ENCODE assay signal across 12 cellular contexts in the genomic region with DNA sequence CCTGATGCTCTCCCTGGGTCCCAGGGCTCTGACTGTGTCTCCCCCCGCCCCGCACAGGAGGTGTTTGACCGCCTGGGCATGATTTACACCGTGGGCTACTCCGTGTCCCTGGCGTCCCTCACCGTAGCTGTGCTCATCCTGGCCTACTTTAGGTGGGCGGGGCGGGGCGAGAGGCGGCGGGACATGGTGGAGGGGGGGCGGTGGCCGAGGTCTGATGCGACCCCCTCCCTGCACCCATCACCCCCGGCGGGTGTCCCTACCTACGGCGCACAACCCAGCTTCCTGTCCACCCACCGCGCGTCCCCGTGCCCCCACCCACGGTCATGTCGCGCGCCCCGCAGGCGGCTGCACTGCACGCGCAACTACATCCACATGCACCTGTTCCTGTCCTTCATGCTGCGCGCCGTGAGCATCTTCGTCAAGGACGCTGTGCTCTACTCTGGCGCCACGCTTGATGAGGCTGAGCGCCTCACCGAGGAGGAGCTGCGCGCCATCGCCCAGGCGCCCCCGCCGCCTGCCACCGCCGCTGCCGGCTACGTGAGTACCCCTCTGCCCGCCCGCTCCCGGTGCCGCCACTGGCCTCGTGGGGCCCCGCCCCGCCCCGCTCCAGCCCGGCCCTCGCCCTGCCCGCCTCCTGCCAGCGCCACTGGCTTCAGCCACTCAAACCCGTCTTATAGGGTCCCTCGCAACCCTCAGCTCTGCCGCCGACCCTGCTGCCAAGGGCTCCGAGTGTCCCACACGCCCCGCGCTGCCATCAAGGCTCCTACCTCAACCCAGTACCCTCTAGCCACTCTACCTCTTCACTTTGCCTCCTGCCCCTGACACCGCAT. TPM values are rescaled to one million over a fixed set of nuclear protein-coding genes. Genes with fewer than 3 reads are reported as not detected.
DNase-seq lines count a peak whose midpoint lies in the region; ATAC-seq and TF ChIP-seq lines count a peak whose summit lies in the region.
"Had no signal": no experiment of that assay in that cellular context is flagged by ENCODE, and none has a peak within 500 bp of the region (broad histone marks: within the 10 kb centered on the region; RNA-seq: fewer than 3 reads in every experiment).

No MANE protein-coding gene starts in this region.

- no peak overlapping the region for H3K9ac ChIP-seq in adipocyte (ENCODE audit: low read length)

- no peaks in the 10 kb centered on the region for H3K36me3 ChIP-seq in adipocyte (ENCODE audit: control insufficient read depth, insufficient read depth, low read length, severe bottlenecking)
- no peaks in the 10 kb centered on the region for H3K36me3 ChIP-seq in thoracic aorta

- H3K27me3 ChIP-seq in adipocyte (replicated peaks; ENCODE audit: control insufficient read depth, insufficient read depth, low read length) (no peaks in the 10 kb centered on the region), thoracic aorta (replicated peaks; ENCODE audit: insufficient read depth) (no peaks in the 10 kb centered on the region)

- H3K4me3 Mint-ChIP-seq in activated naive CD4-positive, alpha-beta T cell treated with anti-CD3 and anti-CD28 coated beads, Interleukin-2, amount 50 U/mL, for 24 hours: no peak overlapping the region
- peak overlapping the region; percentile 72 for H3K4me3 Mint-ChIP-seq in memory B cell

- DNase-seq in activated naive CD4-positive, alpha-beta T cell treated with anti-CD3 and anti-CD28 coated beads, Interleukin-2, amount 50 U/mL, for 16 hours: no peak
- DNase-seq in adipocyte (ENCODE audit: low read depth) (peak; percentile 13), memory B cell (ENCODE audit: low spot score in 2 of 2) (peak in 1 of 2 donors; percentile 44), thoracic aorta (ENCODE audit: low spot score) (no peak), NCI-H345 treated with DMSO at 0.1 percent for 48 hours (lab: John Stamatoyannopoulos, UW; ENCODE audit: unreplicated experiment) (no peak), GF-D8 (lab: John Stamatoyannopoulos, UW) (no peak)
- DNase-seq: immature natural killer cell; NCI-H2171 treated with DMSO at 0.1 percent for 48 hours; stimulated activated CD4-positive, alpha-beta T cell treated with anti-CD3 and anti-CD28 coated beads, Interleukin-4, amount 100 ng/mL, for 1 hour had no signal

- peaks cover 3% of the 10 kb centered on the region for H3K4me1 ChIP-seq in adipocyte (ENCODE audit: control insufficient read depth, insufficient read depth, low read length)
- H3K4me1 ChIP-seq in thoracic aorta (ENCODE audit: control insufficient read depth in 1 of 2, low read depth in 2 of 2): peaks cover 15 to 30% of the 10 kb centered on the region in 2 donors

- no peak for TF ChIP-seq CTCF in thoracic aorta (IDR thresholded peaks at IDR 0.05)

- no peaks in the 10 kb centered on the region for H3K9me3 ChIP-seq in adipocyte (ENCODE audit: control insufficient read depth, low read length)
- no peaks in the 10 kb centered on the region for H3K9me3 ChIP-seq in thoracic aorta

- H3K36me3 Mint-ChIP-seq in activated naive CD4-positive, alpha-beta T cell treated with anti-CD3 and anti-CD28 coated beads, Interleukin-2, amount 50 U/mL, for 24 hours: no peaks in the 10 kb centered on the region
- H3K36me3 Mint-ChIP-seq in memory B cell: peaks cover 1% of the 10 kb centered on the region
- H3K36me3 Mint-ChIP-seq: immature natural killer cell had no signal

- ATAC-seq in memory B cell (ENCODE audit: low read depth) (peak; percentile 87), thoracic aorta (ENCODE audit: insufficient number of reproducible peaks, low FRiP score, low read depth) (no peak), HG03432 (IDR thresholded peaks at IDR 0.05; ENCODE audit: unreplicated experiment) (no peak)

- peak overlapping the region; percentile 70 for H3K27ac Mint-ChIP-seq in activated naive CD4-positive, alpha-beta T cell treated with anti-CD3 and anti-CD28 coated beads, Interleukin-2, amount 50 U/mL, for 24 hours
- peak overlapping the region; percentile 75 for H3K27ac Mint-ChIP-seq in memory B cell
- H3K27ac Mint-ChIP-seq: immature natural killer cell had no signal

- no peaks in the 10 kb centered on the region for H3K4me1 Mint-ChIP-seq in activated naive CD4-positive, alpha-beta T cell treated with anti-CD3 and anti-CD28 coated beads, Interleukin-2, amount 50 U/mL, for 24 hours
- peaks cover 21% of the 10 kb centered on the region for H3K4me1 Mint-ChIP-seq in memory B cell

- no peaks in the 10 kb centered on the region for H3K9me3 Mint-ChIP-seq in activated naive CD4-positive, alpha-beta T cell treated with anti-CD3 and anti-CD28 coated beads, Interleukin-2, amount 50 U/mL, for 24 hours
- no peaks in the 10 kb centered on the region for H3K9me3 Mint-ChIP-seq in memory B cell
- H3K9me3 Mint-ChIP-seq: immature natural killer cell had no signal

- H3K27me3 Mint-ChIP-seq in activated naive CD4-positive, alpha-beta T cell treated with anti-CD3 and anti-CD28 coated beads, Interleukin-2, amount 50 U/mL, for 24 hours: peaks cover 12% of the 10 kb centered on the region
- peaks cover 24% of the 10 kb centered on the region for H3K27me3 Mint-ChIP-seq in memory B cell

- no peak overlapping the region for H3K4me3 ChIP-seq in adipocyte (ENCODE audit: low read length)
- peak overlapping the region; percentile 63 for H3K4me3 ChIP-seq in thoracic aorta

- H3K27ac ChIP-seq in thoracic aorta: no peak overlapping the region

RNA-seq across cellular contexts. Expression of a gene that starts 21.0 kb away (rescaled TPM):
- total RNA-seq in thoracic aorta: 1 to 10 TPM; 5.6 to 8.9 TPM
- total RNA-seq: RPMI7951 had no signal

RNA-seq across cellular contexts. Expression of a gene that starts 35.3 kb away (rescaled TPM):
- total RNA-seq in thoracic aorta: 1 to 10 TPM in 1 of 2 donors, not detected in 1; 1.5 TPM
- total RNA-seq: RPMI7951 had no signal
